In the genomic region with DNA sequence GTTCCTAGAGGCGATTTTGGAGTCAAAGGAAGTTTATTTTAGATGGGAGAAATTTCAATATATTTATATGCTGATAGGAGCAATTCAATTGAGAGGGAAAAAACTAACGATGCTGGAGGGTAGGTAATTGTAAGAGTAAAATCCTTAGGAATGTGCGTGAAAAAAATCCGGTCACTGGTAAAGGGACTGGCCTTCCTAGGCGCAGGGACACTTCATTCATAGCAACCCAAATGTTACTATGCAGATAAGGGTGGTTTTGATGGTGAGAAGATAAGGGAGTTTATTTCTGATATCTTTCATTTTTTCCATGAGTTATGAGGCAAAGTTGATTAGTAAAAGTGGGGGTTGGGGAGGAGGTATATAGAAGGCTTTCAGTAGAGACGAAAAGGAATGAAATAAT, we compare ENCODE assay signal across 16 cellular contexts. TPM values are rescaled to one million over a fixed set of nuclear protein-coding genes. Genes with fewer than 3 reads are reported as not detected.
DNase-seq lines count a peak whose midpoint lies in the region; ATAC-seq and TF ChIP-seq lines count a peak whose summit lies in the region.
"Had no signal": no experiment of that assay in that cellular context is flagged by ENCODE, and none has a peak within 500 bp of the region (broad histone marks: within the 10 kb centered on the region; RNA-seq: fewer than 3 reads in every experiment).

No MANE protein-coding gene starts in this region.

- peaks cover 9 to 15% of the 10 kb centered on the region in 2 experiments for H3K4me1 ChIP-seq in HCT116 (ENCODE audit: control insufficient read depth in 1 of 2, insufficient read depth in 2 of 2, low read length in 2 of 2)

- TF ChIP-seq CTCF in HCT116 (IDR thresholded peaks at IDR 0.05 in 2 of 3, conservative IDR thresholded peaks at IDR 0.05 in 1 of 3; ENCODE audit: borderline replicate concordance in 1 of 3, insufficient read depth in 1 of 3, low read depth in 2 of 3, low read length in 2 of 3), result no peak
- no peak for TF ChIP-seq CTCF in natural killer cell (IDR thresholded peaks at IDR 0.05)

- no peak for TF ChIP-seq POLR2A in HCT116 (IDR thresholded peaks at IDR 0.05; ENCODE audit: borderline replicate concordance, extremely low read depth, insufficient read depth, insufficient read length)

- H3K79me2 ChIP-seq in HCT116 (ENCODE audit: insufficient read depth, low read length), result peaks cover 38% of the 10 kb centered on the region

- ATAC-seq in activated CD4-positive, alpha-beta T cell treated with anti-CD3 and anti-CD28 coated beads for 36 hours, result no peak
- no peak for ATAC-seq in HCT116
- no peak for ATAC-seq in natural killer cell
- ATAC-seq in GM19463 (IDR thresholded peaks at IDR 0.05; ENCODE audit: unreplicated experiment), result no peak
- ATAC-seq in stimulated activated naive B cell treated with anti-CD40 and anti-IgM and Interleukin-4, amounts not matched to agents 10 μg/mL and 1 μg/mL and 100 μg/mL, for 72 hours (replicated peaks), result no peak
- ATAC-seq: effector memory CD8-positive, alpha-beta T cell had no signal

- H3K27ac Mint-ChIP-seq in activated CD4-positive, alpha-beta T cell treated with anti-CD3 and anti-CD28 coated beads, Interleukin-2, amount 10 ng/mL, durations not matched to agents 7 days and 5 days, result peak overlapping the region; percentile 95
- H3K27ac Mint-ChIP-seq in activated CD4-positive, alpha-beta T cell treated with anti-CD3 and anti-CD28 coated beads for 36 hours, result no peak overlapping the region
- no peak overlapping the region for H3K27ac Mint-ChIP-seq in activated naive CD8-positive, alpha-beta T cell treated with anti-CD3 and anti-CD28 coated beads for 36 hours
- no peak overlapping the region for H3K27ac Mint-ChIP-seq in natural killer cell
- no peak overlapping the region for H3K27ac Mint-ChIP-seq in stimulated activated naive B cell treated with anti-CD40 and anti-IgM and Interleukin-4, amounts not matched to agents 10 μg/mL and 1 μg/mL and 100 μg/mL, for 72 hours

- BruUV-seq in HCT116 (replicated peaks; lab: Mats Ljungman, UMichigan), result no TSS peak

- no peaks in the 10 kb centered on the region for H3K36me3 ChIP-seq in HCT116 (ENCODE audit: control insufficient read depth in 1 of 2, insufficient read depth in 2 of 2, low read length in 2 of 2)
- H3K36me3 ChIP-seq: upper lobe of right lung had no signal

- H2AFZ ChIP-seq in HCT116 (ENCODE audit: low read depth, low read length, poor library complexity, severe bottlenecking), result peak overlapping the region; percentile 48

- peaks cover 19% of the 10 kb centered on the region for H3K36me3 Mint-ChIP-seq in activated CD4-positive, alpha-beta T cell treated with anti-CD3 and anti-CD28 coated beads, Interleukin-2, amount 10 ng/mL, durations not matched to agents 7 days and 5 days (ENCODE audit: low read depth)
- peaks cover 2% of the 10 kb centered on the region for H3K36me3 Mint-ChIP-seq in activated CD4-positive, alpha-beta T cell treated with anti-CD3 and anti-CD28 coated beads for 36 hours (ENCODE audit: low read depth)
- peaks cover 2% of the 10 kb centered on the region for H3K36me3 Mint-ChIP-seq in activated naive CD8-positive, alpha-beta T cell treated with anti-CD3 and anti-CD28 coated beads for 36 hours
- no peaks in the 10 kb centered on the region for H3K36me3 Mint-ChIP-seq in natural killer cell
- no peaks in the 10 kb centered on the region for H3K36me3 Mint-ChIP-seq in stimulated activated naive B cell treated with anti-CD40 and anti-IgM and Interleukin-4, amounts not matched to agents 10 μg/mL and 1 μg/mL and 100 μg/mL, for 72 hours

- intact Hi-C loops in activated CD4-positive, alpha-beta T cell treated with anti-CD3 and anti-CD28 coated beads for 36 hours (cut with DNase I, micrococcal nuclease), result loop anchor here in 1 of 2 experiments (5.0 to 10.0 kb wide), 2 partner anchors 801 to 1112 kb away; a partner anchor contains a TSS
- intact Hi-C loops in HCT116 (cut with micrococcal nuclease), result no loop called here
- intact Hi-C loops in natural killer cell (cut with micrococcal nuclease), result no loop called here

- no peak overlapping the region for H3K9ac ChIP-seq in HCT116 (ENCODE audit: low read length)

- peaks cover 5% of the 10 kb centered on the region for H3K9me3 Mint-ChIP-seq in activated CD4-positive, alpha-beta T cell treated with anti-CD3 and anti-CD28 coated beads, Interleukin-2, amount 10 ng/mL, durations not matched to agents 7 days and 5 days
- no peaks in the 10 kb centered on the region for H3K9me3 Mint-ChIP-seq in activated CD4-positive, alpha-beta T cell treated with anti-CD3 and anti-CD28 coated beads for 36 hours (ENCODE audit: low read depth)
- peaks cover 3% of the 10 kb centered on the region for H3K9me3 Mint-ChIP-seq in activated naive CD8-positive, alpha-beta T cell treated with anti-CD3 and anti-CD28 coated beads for 36 hours
- no peaks in the 10 kb centered on the region for H3K9me3 Mint-ChIP-seq in natural killer cell
- H3K9me3 Mint-ChIP-seq in stimulated activated naive B cell treated with anti-CD40 and anti-IgM and Interleukin-4, amounts not matched to agents 10 μg/mL and 1 μg/mL and 100 μg/mL, for 72 hours, result no peaks in the 10 kb centered on the region
- H3K9me3 Mint-ChIP-seq: central memory CD8-positive, alpha-beta T cell; effector memory CD8-positive, alpha-beta T cell had no signal

- H3K4me1 Mint-ChIP-seq in activated CD4-positive, alpha-beta T cell treated with anti-CD3 and anti-CD28 coated beads, Interleukin-2, amount 10 ng/mL, durations not matched to agents 7 days and 5 days, result peaks cover 37% of the 10 kb centered on the region
- peaks cover 39% of the 10 kb centered on the region for H3K4me1 Mint-ChIP-seq in activated CD4-positive, alpha-beta T cell treated with anti-CD3 and anti-CD28 coated beads for 36 hours
- H3K4me1 Mint-ChIP-seq in activated naive CD8-positive, alpha-beta T cell treated with anti-CD3 and anti-CD28 coated beads for 36 hours, result peaks cover 40% of the 10 kb centered on the region
- H3K4me1 Mint-ChIP-seq in natural killer cell, result peaks cover 38 to 40% of the 10 kb centered on the region in 2 donors
- H3K4me1 Mint-ChIP-seq in stimulated activated naive B cell treated with anti-CD40 and anti-IgM and Interleukin-4, amounts not matched to agents 10 μg/mL and 1 μg/mL and 100 μg/mL, for 72 hours, result peaks cover 10 to 22% of the 10 kb centered on the region in 2 donors

- RAD21 ChIA-PET in HCT116 (lab: Charles Lee; ENCODE audit: low non-redundant PET in 1 of 2, low total read pairs in 2 of 2, uncharacterized antibody in 2 of 2, unreplicated experiment in 2 of 2), result no interaction called here

- no peaks in the 10 kb centered on the region for H3K27me3 ChIP-seq in HCT116 (ENCODE audit: insufficient read depth, low read length)
- H3K27me3 ChIP-seq: BLaER1 treated with 17β-estradiol and CSF1 and Interleukin-3, amounts not matched to agents 10 nM and 100 nM; upper lobe of right lung had no signal

- no peaks in the 10 kb centered on the region for H3K9me2 ChIP-seq in HCT116 (ENCODE audit: insufficient read depth)

- CTCF ChIA-PET in activated CD4-positive, alpha-beta T cell treated with anti-CD3 and anti-CD28 coated beads, Interleukin-2, amount 10 ng/mL, durations not matched to agents 7 days and 5 days (lab: Charles Lee), result no interaction called here
- CTCF ChIA-PET in activated CD4-positive, alpha-beta T cell treated with anti-CD3 and anti-CD28 coated beads for 36 hours (lab: Charles Lee), result interaction anchor here (0.9 kb wide), 1 partner anchor 185 kb away, joined by 3 read pairs; no protein-coding TSS in a partner anchor
- CTCF ChIA-PET in HCT116 (lab: Charles Lee), result interaction anchor here (1.2 kb wide), 1 partner anchor 190 kb away, joined by 3 read pairs; no protein-coding TSS in a partner anchor

- H3K27me3 Mint-ChIP-seq in activated CD4-positive, alpha-beta T cell treated with anti-CD3 and anti-CD28 coated beads, Interleukin-2, amount 10 ng/mL, durations not matched to agents 7 days and 5 days, result peaks cover 13% of the 10 kb centered on the region
- H3K27me3 Mint-ChIP-seq in activated CD4-positive, alpha-beta T cell treated with anti-CD3 and anti-CD28 coated beads for 36 hours, result peaks cover 16% of the 10 kb centered on the region
- peaks cover 30% of the 10 kb centered on the region for H3K27me3 Mint-ChIP-seq in activated naive CD8-positive, alpha-beta T cell treated with anti-CD3 and anti-CD28 coated beads for 36 hours
- H3K27me3 Mint-ChIP-seq in natural killer cell (ENCODE audit: low read depth in 2 of 2), result no peaks in the 10 kb centered on the region
- peaks cover 0 to 5% of the 10 kb centered on the region in 2 donors for H3K27me3 Mint-ChIP-seq in stimulated activated naive B cell treated with anti-CD40 and anti-IgM and Interleukin-4, amounts not matched to agents 10 μg/mL and 1 μg/mL and 100 μg/mL, for 72 hours

- H4K20me1 ChIP-seq in HCT116 (ENCODE audit: insufficient read depth), result peaks cover 7% of the 10 kb centered on the region; the same call in 1 of the 2 replicates

- POLR2A ChIA-PET in activated CD4-positive, alpha-beta T cell treated with anti-CD3 and anti-CD28 coated beads, Interleukin-2, amount 10 ng/mL, durations not matched to agents 7 days and 5 days (lab: Charles Lee), result no interaction called here
- POLR2A ChIA-PET in activated CD4-positive, alpha-beta T cell treated with anti-CD3 and anti-CD28 coated beads for 36 hours (lab: Charles Lee), result no interaction called here
- POLR2A ChIA-PET in HCT116 (lab: Charles Lee), result no interaction called here

- TF ChIP-seq RAD21 in HCT116 (IDR thresholded peaks at IDR 0.05; ENCODE audit: low read depth), result no peak

- no peak overlapping the region for H3K4me2 ChIP-seq in HCT116 (ENCODE audit: low read length)

- no peak overlapping the region for H3K27ac ChIP-seq in HCT116 (ENCODE audit: low read depth, low read length)
- H3K27ac ChIP-seq: upper lobe of right lung had no signal

- DNase-seq in activated CD4-positive, alpha-beta T cell treated with anti-CD3 and anti-CD28 coated beads, Interleukin-2, amount 10 ng/mL, durations not matched to agents 7 days and 5 days, result no peak
- DNase-seq in activated CD4-positive, alpha-beta T cell treated with anti-CD3 and anti-CD28 coated beads for 36 hours, result no peak
- no peak for DNase-seq in HCT116 (ENCODE audit: low read depth, low spot score)
- no peak for DNase-seq in activated naive CD8-positive, alpha-beta T cell treated with anti-CD3 and anti-CD28 coated beads for 36 hours
- DNase-seq in natural killer cell, result no peak
- DNase-seq in NCI-H1048 (lab: John Stamatoyannopoulos, UW), result no peak
- DNase-seq in stimulated activated naive B cell treated with anti-CD40 and anti-IgM and Interleukin-4, amounts not matched to agents 10 μg/mL and 1 μg/mL and 100 μg/mL, for 72 hours, result no peak
- DNase-seq: DMS79; effector memory CD8-positive, alpha-beta T cell; NCI-H2081 treated with DMSO at 0.1 percent for 48 hours; NCI-H69; posterior cingulate gyrus; upper lobe of right lung had no signal

- H3K9me3 ChIP-seq in HCT116 (ENCODE audit: control insufficient read depth in 1 of 2, insufficient read depth in 1 of 2, low read depth in 1 of 2, low read length in 2 of 2), result no peaks in the 10 kb centered on the region
- H3K9me3 ChIP-seq: upper lobe of right lung had no signal

- H3K4me3 ChIP-seq in HCT116 (replicated peaks in 1 of 2; ENCODE audit: low read depth in 1 of 2, low read length in 2 of 2), result no peak overlapping the region

- peak overlapping the region; percentile 26 for H3K4me3 Mint-ChIP-seq in activated CD4-positive, alpha-beta T cell treated with anti-CD3 and anti-CD28 coated beads, Interleukin-2, amount 10 ng/mL, durations not matched to agents 7 days and 5 days
- no peak overlapping the region for H3K4me3 Mint-ChIP-seq in activated CD4-positive, alpha-beta T cell treated with anti-CD3 and anti-CD28 coated beads for 36 hours
- H3K4me3 Mint-ChIP-seq in activated naive CD8-positive, alpha-beta T cell treated with anti-CD3 and anti-CD28 coated beads for 36 hours, result peak overlapping the region; percentile 14
- peak overlapping the region; percentile 52 for H3K4me3 Mint-ChIP-seq in natural killer cell
- H3K4me3 Mint-ChIP-seq in stimulated activated naive B cell treated with anti-CD40 and anti-IgM and Interleukin-4, amounts not matched to agents 10 μg/mL and 1 μg/mL and 100 μg/mL, for 72 hours, result no peak overlapping the region

RNA-seq across cellular contexts. Expression of a gene that starts 1.1 kb away (rescaled TPM):
- 10 to 100 TPM; 41.7 to 53.3 TPM for total RNA-seq in activated CD4-positive, alpha-beta T cell treated with anti-CD3 and anti-CD28 coated beads, Interleukin-2, amount 10 ng/mL, durations not matched to agents 7 days and 5 days
- 10 to 100 TPM; 26.7 to 45.8 TPM for total RNA-seq in activated CD4-positive, alpha-beta T cell treated with anti-CD3 and anti-CD28 coated beads for 36 hours
- 25.9 TPM for total RNA-seq in HCT116 (2021; ENCODE audit: unreplicated experiment)
- polyA plus RNA-seq in HCT116 (2012), result 15.3 and 16.5 TPM in 2 replicates
- total RNA-seq in activated naive CD8-positive, alpha-beta T cell treated with anti-CD3 and anti-CD28 coated beads for 36 hours, result 10 to 100 TPM; 20.4 to 24.4 TPM
- 100 to 1,000 TPM in 1 of 3 donors, 10 to 100 TPM in 2; 94.7 to 103 (median 99.2) TPM for total RNA-seq in natural killer cell

Comparison
In these comparisons a context has a peak if more than half of its experiments do, and no peak if none do; other contexts are left out.
1. H3K4me3 Mint-ChIP-seq: peak in activated CD4-positive, alpha-beta T cell treated with anti-CD3 and anti-CD28 coated beads, Interleukin-2, amount 10 ng/mL, durations not matched to agents 7 days and 5 days (single experiment), activated naive CD8-positive, alpha-beta T cell treated with anti-CD3 and anti-CD28 coated beads for 36 hours (single experiment) and natural killer cell (single experiment); none in activated CD4-positive, alpha-beta T cell treated with anti-CD3 and anti-CD28 coated beads for 36 hours (single experiment) and stimulated activated naive B cell treated with anti-CD40 and anti-IgM and Interleukin-4, amounts not matched to agents 10 μg/mL and 1 μg/mL and 100 μg/mL, for 72 hours (0 of 2).